In genomic region chr10:119871881-119872609, GRCh38 we compare ENCODE assay signal across 8 cellular contexts. TPM values are rescaled to one million over a fixed set of nuclear protein-coding genes. Genes with fewer than 3 reads are reported as not detected.
A peak's percentile ranks its signal among the peaks of the same experiment; 100 is the strongest.
DNase-seq lines count a peak whose midpoint lies in the region; TF ChIP-seq lines count a peak whose summit lies in the region.

No MANE protein-coding gene starts in this region.

- H3K4me3 ChIP-seq in choroid plexus epithelial cell (ENCODE audit: low read depth, low read length) (peak overlapping the region; percentile 82), lower leg skin (ENCODE audit: low read depth, poor library complexity, severe bottlenecking) (peak overlapping the region; percentile 77)

- TF ChIP-seq POLR2A in lower leg skin (IDR thresholded peaks at IDR 0.05): no peak

- intact Hi-C loops in lower leg skin (cut with DNase I; ENCODE audit: low total_unique reads): no loop called here

- CTCF ChIA-PET in HEK293T (lab: Yijun Ruan, JAX): interaction anchor here (0.6 to 3.2 kb wide), 3 partner anchors 12 to 253 kb away, joined by 3 to 16 read pairs (median 3); no protein-coding TSS in a partner anchor

- WGBS in lower leg skin, 2 donors: 0% methylated on average over 8 to 15 of the region's 56 CpGs

- in situ Hi-C loops in GM13976 (cut with MboI; ENCODE audit: low sequenced_read_pairs, unreplicated experiment): no loop called here

- TF ChIP-seq CTCF in GM13976 (IDR thresholded peaks at IDR 0.05; ENCODE audit: borderline replicate concordance, control extremely low read depth, extremely low read depth, insufficient read depth, missing control alignments) (no peak), choroid plexus epithelial cell (conservative IDR thresholded peaks at IDR 0.05; ENCODE audit: low read depth, low read length) (no peak), lower leg skin (IDR thresholded peaks at IDR 0.05) (no peak)

- DNase-seq in GM13976 (ENCODE audit: low spot score) (peak; percentile 70), HEK293T (ENCODE audit: extremely low spot score) (peak; percentile 46), MV-4-11 (lab: John Stamatoyannopoulos, UW) (peak; percentile 80), choroid plexus epithelial cell (ENCODE audit: low read depth) (peak; percentile 48), lower leg skin (ENCODE audit: low spot score in 2 of 2) (peak in 1 of 2 donors; percentile 88), 8988T (no peak)
- DNase-seq in activated CD4-positive, CD25-positive, alpha-beta regulatory T cell (lab: John Stamatoyannopoulos, UW): peak; percentile 12 to 33 (median 22)
- DNase-seq in stimulated activated CD4-positive, alpha-beta T cell treated with anti-CD3 and anti-CD28 coated beads, TNF-alpha, amount 100 ng/mL, for 48 hours (ENCODE audit: low read depth in 3 of 3): peak; percentile 12 to 41 (median 34)

- POLR2A ChIA-PET in HEK293T (lab: Yijun Ruan, JAX): interaction anchor here (0.6 to 3.0 kb wide), 19 partner anchors 9 to 665 kb away, joined by 3 to 28 read pairs (median 5); partner anchors contain the start of genes BAG3, GRK5, SEC23IP and TIAL1

TF ChIP-seq in HEK293T, 16 proteins besides CTCF, POLR2A, EP300 and RAD21:
- no peak for TF ChIP-seq SP1 (IDR thresholded peaks at IDR 0.05)
- TF ChIP-seq CTBP1 (IDR thresholded peaks at IDR 0.05; ENCODE audit: borderline replicate concordance): no peak
- TF ChIP-seq, protein P1, sequence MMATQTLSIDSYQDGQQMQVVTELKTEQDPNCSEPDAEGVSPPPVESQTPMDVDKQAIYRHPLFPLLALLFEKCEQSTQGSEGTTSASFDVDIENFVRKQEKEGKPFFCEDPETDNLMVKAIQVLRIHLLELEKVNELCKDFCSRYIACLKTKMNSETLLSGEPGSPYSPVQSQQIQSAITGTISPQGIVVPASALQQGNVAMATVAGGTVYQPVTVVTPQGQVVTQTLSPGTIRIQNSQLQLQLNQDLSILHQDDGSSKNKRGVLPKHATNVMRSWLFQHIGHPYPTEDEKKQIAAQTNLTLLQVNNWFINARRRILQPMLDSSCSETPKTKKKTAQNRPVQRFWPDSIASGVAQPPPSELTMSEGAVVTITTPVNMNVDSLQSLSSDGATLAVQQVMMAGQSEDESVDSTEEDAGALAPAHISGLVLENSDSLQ (IDR thresholded peaks at IDR 0.05): peak; percentile 90
- TF ChIP-seq ARNT (IDR thresholded peaks at IDR 0.05): no peak

RNA-seq across cellular contexts. Expression of gene MCMBP, which starts 0.6 kb away (rescaled TPM):
- 10 to 100 TPM; 48.6 to 62.5 (median 52.0) TPM for total RNA-seq in lower leg skin

RNA-seq across cellular contexts. Expression of gene SEC23IP, which starts 20.5 kb away (rescaled TPM):
- total RNA-seq in lower leg skin: 10 to 100 TPM; 19.7 to 41.1 (median 22.9) TPM
